In the genomic region with DNA sequence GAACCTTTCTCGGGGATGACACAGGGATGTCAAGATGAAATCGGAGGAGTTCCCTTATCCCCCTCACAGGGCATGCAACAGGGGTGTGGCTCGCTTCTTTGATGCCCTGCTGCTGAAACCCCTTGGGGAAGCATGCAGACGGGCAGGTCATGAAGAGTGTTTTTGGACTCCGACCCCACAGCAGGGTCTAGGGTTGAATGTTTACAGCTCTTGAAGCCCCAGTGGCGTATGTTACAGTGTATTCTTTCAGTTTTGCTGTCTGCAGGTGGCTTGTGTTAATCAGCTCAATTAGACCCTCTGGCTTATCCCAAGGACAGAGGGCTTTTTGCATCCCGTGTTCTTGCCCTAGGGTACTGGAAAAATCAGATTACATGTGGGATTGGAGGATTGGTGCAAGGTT, we compare ENCODE assay signal across 15 cellular contexts.
"Had no signal": no experiment of that assay in that cellular context is flagged by ENCODE, and none has a peak within 500 bp of the region (broad histone marks: within the 10 kb centered on the region; RNA-seq: fewer than 3 reads in every experiment).

No MANE protein-coding gene starts in this region.

- H3K36me3 Mint-ChIP-seq: memory B cell; natural killer cell treated with Interleukin-12 subunit alpha and Interleukin-12 subunit beta and Interleukin-15 and Interleukin-18, amount 100 ng/mL, for 72 hours; stimulated activated effector memory CD8-positive, alpha-beta T cell treated with anti-CD3 and anti-CD28 coated beads, Interleukin-12 subunit alpha, Interleukin-12 subunit beta, amount 100 ng/mL, for 72 hours had no signal

- H3K9me3 Mint-ChIP-seq: memory B cell; natural killer cell treated with Interleukin-12 subunit alpha and Interleukin-12 subunit beta and Interleukin-15 and Interleukin-18, amount 100 ng/mL, for 72 hours; stimulated activated effector memory CD8-positive, alpha-beta T cell treated with anti-CD3 and anti-CD28 coated beads, Interleukin-12 subunit alpha, Interleukin-12 subunit beta, amount 100 ng/mL, for 72 hours had no signal

- DNase-seq: dermis blood vessel endothelial cell; effector memory CD8-positive, alpha-beta T cell; erythroblast; head of caudate nucleus; nucleus accumbens; sigmoid colon; stimulated activated CD4-positive, alpha-beta T cell treated with anti-CD3 and anti-CD28 coated beads, Interleukin-2, amount 100 ng/mL, for 24 hours; stimulated activated CD4-positive, alpha-beta T cell treated with anti-CD3 and anti-CD28 coated beads, Interleukin-4, amount 100 ng/mL, for 24 hours; stimulated activated naive CD4-positive, alpha-beta T cell treated with Interleukin-2 at 50 U/mL for 16 hours; stomach; thyroid gland; trophoblast cell had no signal

- H3K4me3 Mint-ChIP-seq: effector memory CD8-positive, alpha-beta T cell; memory B cell; natural killer cell treated with Interleukin-12 subunit alpha and Interleukin-12 subunit beta and Interleukin-15 and Interleukin-18, amount 100 ng/mL, for 72 hours; stimulated activated effector memory CD8-positive, alpha-beta T cell treated with anti-CD3 and anti-CD28 coated beads, Interleukin-12 subunit alpha, Interleukin-12 subunit beta, amount 100 ng/mL, for 72 hours had no signal

- H3K27ac Mint-ChIP-seq: effector memory CD8-positive, alpha-beta T cell; memory B cell; natural killer cell treated with Interleukin-12 subunit alpha and Interleukin-12 subunit beta and Interleukin-15 and Interleukin-18, amount 100 ng/mL, for 72 hours; stimulated activated effector memory CD8-positive, alpha-beta T cell treated with anti-CD3 and anti-CD28 coated beads, Interleukin-12 subunit alpha, Interleukin-12 subunit beta, amount 100 ng/mL, for 72 hours had no signal

- H3K4me1 Mint-ChIP-seq: memory B cell; stimulated activated effector memory CD8-positive, alpha-beta T cell treated with anti-CD3 and anti-CD28 coated beads, Interleukin-12 subunit alpha, Interleukin-12 subunit beta, amount 100 ng/mL, for 72 hours had no signal
